ENCODE assay signal across 22 cellular contexts in genomic region chr16:88491001-88491559, GRCh38. TPM values are rescaled to one million over a fixed set of nuclear protein-coding genes. Genes with fewer than 3 reads are reported as not detected.
A peak's percentile ranks its signal among the peaks of the same experiment; 100 is the strongest.
DNase-seq lines count a peak whose midpoint lies in the region; ATAC-seq and TF ChIP-seq lines count a peak whose summit lies in the region.
"Had no signal": no experiment of that assay in that cellular context is flagged by ENCODE, and none has a peak within 500 bp of the region (broad histone marks: within the 10 kb centered on the region; RNA-seq: fewer than 3 reads in every experiment).

No MANE protein-coding gene starts in this region.

- H3K36me3 Mint-ChIP-seq in stimulated activated memory B cell treated with anti-CD40 and anti-IgM and Interleukin-4, amounts not matched to agents 10 μg/mL and 1 μg/mL and 100 μg/mL, for 72 hours, result peaks cover 17% of the 10 kb centered on the region
- H3K36me3 Mint-ChIP-seq: CD14-positive monocyte had no signal

- DNase-seq in neuronal stem cell (ENCODE audit: low spot score) (no peak), SK-N-SH (no peak)
- DNase-seq: 8988T; ACHN; C1 segment of cervical spinal cord; CD4-positive, alpha-beta memory T cell; CD4-positive, CD25-positive, alpha-beta regulatory T cell; CD8-positive, alpha-beta memory T cell; COR-L47; DMS 273 treated with DMSO at 0.1 percent for 48 hours; DMS153; DMS53; DMS79; DND-41; EL; GDM1 had no signal

- peak overlapping the region; percentile 13; the same call in 1 of the 2 replicates for H3K27ac ChIP-seq in BLaER1
- no peak overlapping the region; a peak in 1 of 22 replicates for H3K27ac ChIP-seq in BLaER1 treated with 17β-estradiol and CSF1 and Interleukin-3, amounts not matched to agents 10 nM and 100 nM
- no peak overlapping the region for H3K27ac ChIP-seq in neuronal stem cell (replicated peaks; ENCODE audit: low read length)
- H3K27ac ChIP-seq in SK-N-SH (ENCODE audit: low read depth in 2 of 2, low read length in 1 of 2), result no peak overlapping the region

- no peaks in the 10 kb centered on the region for H3K79me2 ChIP-seq in SK-N-SH (ENCODE audit: insufficient read depth)

- H3K36me3 ChIP-seq in BLaER1 (peaks cover 68% of the 10 kb centered on the region), neuronal stem cell (replicated peaks in 1 of 2; ENCODE audit: control insufficient read depth in 2 of 2, insufficient read depth in 2 of 2, low read length in 2 of 2) (no peaks in the 10 kb centered on the region), SK-N-SH (replicated peaks in 1 of 2; ENCODE audit: control insufficient read depth in 1 of 2, insufficient read depth in 2 of 2, low read length in 1 of 2) (peaks cover 0 to 4% of the 10 kb centered on the region in 2 experiments)
- H3K36me3 ChIP-seq in BLaER1 treated with 17β-estradiol and CSF1 and Interleukin-3, amounts not matched to agents 10 nM and 100 nM, result peaks cover 0 to 51% (median 23%) of the 10 kb centered on the region in 11 experiments; a peak in 16 of 22 replicates
- H3K36me3 ChIP-seq: BE2C had no signal

- H3K23ac ChIP-seq in neuronal stem cell (ENCODE audit: low read depth, low read length, poor library complexity), result peak overlapping the region; percentile 55

- no peaks in the 10 kb centered on the region for H3K9me3 Mint-ChIP-seq in stimulated activated memory B cell treated with anti-CD40 and anti-IgM and Interleukin-4, amounts not matched to agents 10 μg/mL and 1 μg/mL and 100 μg/mL, for 72 hours
- H3K9me3 Mint-ChIP-seq: CD14-positive monocyte; CD4-positive, alpha-beta memory T cell; CD8-positive, alpha-beta memory T cell had no signal

- H3F3A ChIP-seq in SK-N-SH (replicated peaks; ENCODE audit: insufficient read depth), result no peaks in the 10 kb centered on the region

- H4K8ac ChIP-seq in neuronal stem cell (ENCODE audit: low read depth, low read length), result no peak overlapping the region

- no peak overlapping the region for H3K4ac ChIP-seq in neuronal stem cell (ENCODE audit: low read length)

- WGBS in neuronal stem cell (ENCODE audit: extremely low coverage in 2 of 2, insufficient read length in 2 of 2, insufficient replicate concordance in 1 of 2), 2 donors, result no CpG with 5 or more reads among the region's 26 CpGs
- 90% methylated on average over 12 of the region's 26 CpGs for WGBS in SK-N-SH (ENCODE audit: low lambda C conversion rate)

- H3K14ac ChIP-seq in neuronal stem cell (ENCODE audit: low read length), result peak overlapping the region; percentile 8

- H3K27me3 Mint-ChIP-seq in stimulated activated memory B cell treated with anti-CD40 and anti-IgM and Interleukin-4, amounts not matched to agents 10 μg/mL and 1 μg/mL and 100 μg/mL, for 72 hours, result no peaks in the 10 kb centered on the region
- H3K27me3 Mint-ChIP-seq: CD4-positive, alpha-beta memory T cell; CD4-positive, CD25-positive, alpha-beta regulatory T cell; CD8-positive, alpha-beta memory T cell had no signal

- no peak for TF ChIP-seq RAD21 in SK-N-SH (IDR thresholded peaks at IDR 0.05; ENCODE audit: low read length)

- H2AFZ ChIP-seq in neuronal stem cell (ENCODE audit: low read length), result no peak overlapping the region
- no peak overlapping the region for H2AFZ ChIP-seq in SK-N-SH (ENCODE audit: low read depth)

- peaks cover 10% of the 10 kb centered on the region for H3K79me1 ChIP-seq in neuronal stem cell (ENCODE audit: low read depth, low read length)

- peaks cover 12% of the 10 kb centered on the region for H3K4me1 Mint-ChIP-seq in stimulated activated memory B cell treated with anti-CD40 and anti-IgM and Interleukin-4, amounts not matched to agents 10 μg/mL and 1 μg/mL and 100 μg/mL, for 72 hours
- H3K4me1 Mint-ChIP-seq: CD14-positive monocyte; CD4-positive, alpha-beta memory T cell; CD4-positive, CD25-positive, alpha-beta regulatory T cell; CD8-positive, alpha-beta memory T cell had no signal

- H2BK120ac ChIP-seq in neuronal stem cell (ENCODE audit: low read depth, low read length), result no peak overlapping the region

- H3K4me2 ChIP-seq in BLaER1, result peak overlapping the region; percentile 68
- peak overlapping the region; percentile 44 to 81 (median 72) for H3K4me2 ChIP-seq in BLaER1 treated with 17β-estradiol and CSF1 and Interleukin-3, amounts not matched to agents 10 nM and 100 nM
- H3K4me2 ChIP-seq in neuronal stem cell (ENCODE audit: insufficient read depth, low read length, poor library complexity, severe bottlenecking), result no peak overlapping the region
- no peak overlapping the region for H3K4me2 ChIP-seq in SK-N-SH

- no peak overlapping the region for H2BK5ac ChIP-seq in neuronal stem cell (ENCODE audit: low read length)

- H3K4me1 ChIP-seq in BLaER1, result peaks cover 62% of the 10 kb centered on the region
- peaks cover 17 to 66% (median 38%) of the 10 kb centered on the region in 10 experiments; a peak in 19 of 20 replicates for H3K4me1 ChIP-seq in BLaER1 treated with 17β-estradiol and CSF1 and Interleukin-3, amounts not matched to agents 10 nM and 100 nM
- H3K4me1 ChIP-seq in neuronal stem cell (ENCODE audit: control insufficient read depth in 2 of 2, insufficient read depth in 1 of 2, low read depth in 1 of 2, low read length in 2 of 2), result no peaks in the 10 kb centered on the region
- H3K4me1 ChIP-seq in SK-N-SH (ENCODE audit: control insufficient read depth in 1 of 2, insufficient read depth in 2 of 2, low read depth in 1 of 2, low read length in 1 of 2), result peaks cover 0 to 28% of the 10 kb centered on the region in 2 experiments; a peak in 1 of 4 replicates

- H3K4me3 ChIP-seq in BLaER1 (no peak overlapping the region), neuronal stem cell (ENCODE audit: low read length in 2 of 2) (no peak overlapping the region), SK-N-SH (ENCODE audit: low read depth in 2 of 2, low read length in 1 of 2) (no peak overlapping the region)
- H3K4me3 ChIP-seq in BLaER1 treated with 17β-estradiol and CSF1 and Interleukin-3, amounts not matched to agents 10 nM and 100 nM, result no peak overlapping the region; a peak in 1 of 20 replicates
- H3K4me3 ChIP-seq: GM12878 had no signal

- H2AK5ac ChIP-seq in neuronal stem cell (ENCODE audit: low read depth, low read length), result no peak overlapping the region

- POLR2A ChIA-PET in SK-N-SH (lab: Yijun Ruan, JAX), result interaction anchor here (0.6 kb wide), 1 partner anchor 22 kb away, joined by 3 read pairs; no protein-coding TSS in a partner anchor

- H3K4me3 Mint-ChIP-seq in stimulated activated memory B cell treated with anti-CD40 and anti-IgM and Interleukin-4, amounts not matched to agents 10 μg/mL and 1 μg/mL and 100 μg/mL, for 72 hours, result no peak overlapping the region
- H3K4me3 Mint-ChIP-seq: CD14-positive monocyte; CD8-positive, alpha-beta memory T cell had no signal

- H3K9me3 ChIP-seq in BLaER1 (no peaks in the 10 kb centered on the region), neuronal stem cell (replicated peaks in 1 of 2; ENCODE audit: control insufficient read depth in 2 of 2, insufficient read depth in 1 of 2, low read depth in 1 of 2, low read length in 2 of 2) (no peaks in the 10 kb centered on the region), SK-N-SH (no peaks in the 10 kb centered on the region)
- no peaks in the 10 kb centered on the region for H3K9me3 ChIP-seq in BLaER1 treated with 17β-estradiol and CSF1 and Interleukin-3, amounts not matched to agents 10 nM and 100 nM (replicated peaks in 1 of 11)

- H3K27me3 ChIP-seq in BLaER1 (no peaks in the 10 kb centered on the region), neuronal stem cell (ENCODE audit: control insufficient read depth in 3 of 3, insufficient read depth in 3 of 3, low read depth in 1 of 3, low read length in 3 of 3) (no peaks in the 10 kb centered on the region), SK-N-SH (ENCODE audit: insufficient read depth) (no peaks in the 10 kb centered on the region)
- no peaks in the 10 kb centered on the region for H3K27me3 ChIP-seq in BLaER1 treated with 17β-estradiol and CSF1 and Interleukin-3, amounts not matched to agents 10 nM and 100 nM
- H3K27me3 ChIP-seq: BE2C had no signal

- peak overlapping the region; percentile 35 for H3K18ac ChIP-seq in neuronal stem cell (ENCODE audit: low read length)

- no peak for TF ChIP-seq CTCF in SK-N-SH (IDR thresholded peaks at IDR 0.05)

- H2BK12ac ChIP-seq in neuronal stem cell (ENCODE audit: low read length), result no peak overlapping the region

- H3K9ac ChIP-seq in BLaER1, result no peak overlapping the region
- peak overlapping the region in 8 of 11 experiments; percentile 0 to 55 (median 34); a peak in 7 of 22 replicates for H3K9ac ChIP-seq in BLaER1 treated with 17β-estradiol and CSF1 and Interleukin-3, amounts not matched to agents 10 nM and 100 nM
- H3K9ac ChIP-seq in neuronal stem cell (ENCODE audit: low read depth, low read length, poor library complexity), result no peak overlapping the region
- H3K9ac ChIP-seq in SK-N-SH, result no peak overlapping the region

- H4K91ac ChIP-seq in neuronal stem cell (ENCODE audit: low read depth, low read length, poor library complexity), result no peak overlapping the region

- H3K27ac Mint-ChIP-seq in stimulated activated memory B cell treated with anti-CD40 and anti-IgM and Interleukin-4, amounts not matched to agents 10 μg/mL and 1 μg/mL and 100 μg/mL, for 72 hours, result no peak overlapping the region
- H3K27ac Mint-ChIP-seq: CD14-positive monocyte; CD4-positive, CD25-positive, alpha-beta regulatory T cell had no signal

- H4K20me1 ChIP-seq in BLaER1, result peaks cover 72% of the 10 kb centered on the region
- peaks cover 0 to 88% (median 64%) of the 10 kb centered on the region in 11 experiments; a peak in 17 of 22 replicates for H4K20me1 ChIP-seq in BLaER1 treated with 17β-estradiol and CSF1 and Interleukin-3, amounts not matched to agents 10 nM and 100 nM
- peaks cover 17% of the 10 kb centered on the region for H4K20me1 ChIP-seq in SK-N-SH (ENCODE audit: insufficient read depth)

- no peak overlapping the region for H2BK15ac ChIP-seq in neuronal stem cell (ENCODE audit: low read length)

- no peak for TF ChIP-seq EP300 in SK-N-SH (IDR thresholded peaks at IDR 0.05; ENCODE audit: borderline replicate concordance in 1 of 2, low read depth in 1 of 2, low read length in 1 of 2)

- CTCF ChIA-PET in SK-N-SH (lab: Yijun Ruan, JAX), result interaction anchor here (0.7 to 2.3 kb wide), 2 partner anchors 14 to 712 kb away, joined by 3 to 8 read pairs; no protein-coding TSS in a partner anchor

- no peak for ATAC-seq in stimulated activated memory B cell treated with anti-CD40 and anti-IgM and Interleukin-4, amounts not matched to agents 10 μg/mL and 1 μg/mL and 100 μg/mL, for 72 hours

- no peaks in the 10 kb centered on the region for H3K9me2 ChIP-seq in SK-N-SH

TF ChIP-seq in SK-N-SH, 30 proteins besides CTCF, POLR2A, EP300 and RAD21 (continues in another document):
- no peak for TF ChIP-seq FOXJ3 (CRISPR knock-in tag; IDR thresholded peaks at IDR 0.05)

RNA-seq across cellular contexts. Expression of gene ZFPM1, which starts 38.0 kb away (rescaled TPM):
- 3.8 TPM for polyA plus RNA-seq in neuronal stem cell (2013, experiment 1 of 2)
- polyA plus RNA-seq in neuronal stem cell (2013, experiment 2 of 2), result 4.0 TPM
- polyA plus RNA-seq in SK-N-SH (2012; rRNA removed), result 0.54 and 1.2 TPM in 2 replicates
- polyA plus RNA-seq in SK-N-SH (2012; cell fraction: cytosol; rRNA removed), result 0.54 and 1.0 TPM in 2 replicates
- polyA plus RNA-seq in SK-N-SH (2012; cell fraction: nucleus; rRNA removed), result 3.8 and 5.6 TPM in 2 replicates

Comparison
In these comparisons a context has a peak if more than half of its experiments do, and no peak if none do; other contexts are left out.
1. H3K9ac ChIP-seq: peak in BLaER1 treated with 17β-estradiol and CSF1 and Interleukin-3, amounts not matched to agents 10 nM and 100 nM (8 of 11); none in BLaER1 (single experiment), neuronal stem cell (single experiment) and SK-N-SH (single experiment).
2. H3K4me2 ChIP-seq: peak in BLaER1 (single experiment) and BLaER1 treated with 17β-estradiol and CSF1 and Interleukin-3, amounts not matched to agents 10 nM and 100 nM (11 of 11); none in neuronal stem cell (single experiment) and SK-N-SH (single experiment).